Comparison of ENCODE assay signal across 8 cellular contexts in genomic region chr7:56051053-56051338, GRCh38. TPM values are rescaled to one million over a fixed set of nuclear protein-coding genes. Genes with fewer than 3 reads are reported as not detected.
DNase-seq lines count a peak whose midpoint lies in the region; ATAC-seq and TF ChIP-seq lines count a peak whose summit lies in the region.

No MANE protein-coding gene starts in this region.

- H4K20me1 ChIP-seq in GM23248 (ENCODE audit: insufficient read depth), result no peaks in the 10 kb centered on the region

- in situ Hi-C loops in GM23248 (cut with MboI), result loop anchor here (25.0 kb wide), 1 partner anchor 1289 kb away; the partner anchor contains the start of gene SEC61G

- H3K9me3 ChIP-seq in GM23248 (ENCODE audit: low read depth) (no peaks in the 10 kb centered on the region), WERI-Rb-1 (ENCODE audit: severe bottlenecking) (no peaks in the 10 kb centered on the region)

- H3K4me3 ChIP-seq in GM23248, result peak overlapping the region; percentile 87
- peak overlapping the region; percentile 99 for H3K4me3 ChIP-seq in WERI-Rb-1 (ENCODE audit: low read depth, low read length)
- peak overlapping the region; percentile 93 to 99 for H3K4me3 ChIP-seq in foreskin fibroblast (ENCODE audit: low read depth in 1 of 2, low read length in 2 of 2)
- H3K4me3 ChIP-seq in skeletal muscle cell (ENCODE audit: low read depth, low read length), result peak overlapping the region; percentile 96

- H3K36me3 ChIP-seq in GM23248 (ENCODE audit: low read depth) (peaks cover 24% of the 10 kb centered on the region), WERI-Rb-1 (peaks cover 39% of the 10 kb centered on the region)

- peaks cover 56% of the 10 kb centered on the region for H3F3A ChIP-seq in GM23248 (ENCODE audit: insufficient read depth)

- H3K27me3 ChIP-seq in GM23248 (replicated peaks; ENCODE audit: insufficient read depth) (no peaks in the 10 kb centered on the region), WERI-Rb-1 (ENCODE audit: insufficient read depth, low read depth, severe bottlenecking) (no peaks in the 10 kb centered on the region)

- peak overlapping the region; percentile 95 for H3K9ac ChIP-seq in GM23248

- peaks cover 19% of the 10 kb centered on the region for H3K4me1 ChIP-seq in GM23248 (ENCODE audit: insufficient read depth)

- H2AFZ ChIP-seq in GM23248, result peak overlapping the region; percentile 84

- peaks cover 62% of the 10 kb centered on the region for H3K79me2 ChIP-seq in GM23248 (ENCODE audit: insufficient read depth)

- DNase-seq in GM23248 (no peak), WERI-Rb-1 (no peak), foreskin fibroblast (no peak), skeletal muscle cell (ENCODE audit: low read depth) (no peak), RPMI8226 (no peak), ecto neural progenitor cell (ENCODE audit: low spot score) (no peak)

- H3K27ac ChIP-seq in GM23248, result peak overlapping the region; percentile 82
- peak overlapping the region; percentile 94 for H3K27ac ChIP-seq in WERI-Rb-1

- TF ChIP-seq CTCF in WERI-Rb-1 (IDR thresholded peaks at IDR 0.05; ENCODE audit: low read depth, low read length), result no peak
- TF ChIP-seq CTCF in foreskin fibroblast (IDR thresholded peaks at IDR 0.05; ENCODE audit: low read depth, low read length), result no peak

- no peaks in the 10 kb centered on the region for H3K9me2 ChIP-seq in GM23248 (ENCODE audit: insufficient read depth)

- ATAC-seq in GM21576 (IDR thresholded peaks at IDR 0.05; ENCODE audit: unreplicated experiment) (no peak), GM18517 (IDR thresholded peaks at IDR 0.05; ENCODE audit: unreplicated experiment) (no peak)

- H3K4me2 ChIP-seq in GM23248 (ENCODE audit: unreplicated experiment), result peak overlapping the region; percentile 99

- 0 to 1% methylated on average over 9 of the region's 9 CpGs for WGBS in GM23248 (ENCODE audit: low coverage in 1 of 2, low lambda C conversion rate in 2 of 2, missing lambda C conversion rate in 2 of 2), 2 experiments

RNA-seq across cellular contexts. Expression of gene PSPH, which starts 0.2 kb away (rescaled TPM):
- total RNA-seq in GM23248 (2014; rRNA removed; shearing (Covaris generic)), result 62.5 and 68.6 TPM in 2 replicates
- polyA plus RNA-seq in GM23248 (2016; fragmentation: Nextera tagmentation; extraction: Ambion mirVana), result 34.5 and 39.1 TPM in 2 replicates

RNA-seq across cellular contexts. Expression of gene CCT6A, which starts 0.6 kb away (rescaled TPM):
- 113 and 147 TPM in 2 replicates for total RNA-seq in GM23248 (2014; rRNA removed; shearing (Covaris generic))
- 137 and 148 TPM in 2 replicates for polyA plus RNA-seq in GM23248 (2016; fragmentation: Nextera tagmentation; extraction: Ambion mirVana)

RNA-seq across cellular contexts. Expression of gene SUMF2, which starts 13.1 kb away (rescaled TPM):
- 186 and 206 TPM in 2 replicates for total RNA-seq in GM23248 (2014; rRNA removed; shearing (Covaris generic))
- 188 and 200 TPM in 2 replicates for polyA plus RNA-seq in GM23248 (2016; fragmentation: Nextera tagmentation; extraction: Ambion mirVana)

RNA-seq across cellular contexts. Expression of gene PHKG1, which starts 41.8 kb away (rescaled TPM):
- total RNA-seq in GM23248 (2014; rRNA removed; shearing (Covaris generic)), result 0.32 and 1.3 TPM in 2 replicates
- 0.41 TPM in 1 of 2 replicates, not detected in the other for polyA plus RNA-seq in GM23248 (2016; fragmentation: Nextera tagmentation; extraction: Ambion mirVana)

RNA-seq across cellular contexts. Expression of gene CHCHD2, which starts 55.3 kb away (rescaled TPM):
- 307 and 392 TPM in 2 replicates for total RNA-seq in GM23248 (2014; rRNA removed; shearing (Covaris generic))
- 508 and 511 TPM in 2 replicates for polyA plus RNA-seq in GM23248 (2016; fragmentation: Nextera tagmentation; extraction: Ambion mirVana)
